1 cellular context compared by ENCODE assay signal in genomic region chr22:41841085-41841712, GRCh38.
TF ChIP-seq lines count a peak whose summit lies in the region.

No MANE protein-coding gene starts in this region.

TF ChIP-seq in GM23338, 12 proteins besides CTCF, POLR2A, EP300 and RAD21 (continued from another document):
- TF ChIP-seq ZNF462 (CRISPR knock-in tag; IDR thresholded peaks at IDR 0.05) (no peak), NANOG (IDR thresholded peaks at IDR 0.05; ENCODE audit: borderline replicate concordance) (no peak), EZH2 (IDR thresholded peaks at IDR 0.05; ENCODE audit: low read depth, unreplicated experiment) (no peak), EZH2phosphoT487 (IDR thresholded peaks at IDR 0.05; ENCODE audit: unreplicated experiment) (no peak), CREB1 (CRISPR knock-in tag; IDR thresholded peaks at IDR 0.05; ENCODE audit: low read depth) (no peak), ZNF331 (CRISPR knock-in tag; IDR thresholded peaks at IDR 0.05; ENCODE audit: low read depth) (no peak)
